ENCODE assay signal across 8 cellular contexts in genomic region chr9:74887041-74887980, GRCh38. TPM values are rescaled to one million over a fixed set of nuclear protein-coding genes. Genes with fewer than 3 reads are reported as not detected.
A peak's percentile ranks its signal among the peaks of the same experiment; 100 is the strongest.
DNase-seq lines count a peak whose midpoint lies in the region; ATAC-seq and TF ChIP-seq lines count a peak whose summit lies in the region.

A gene with protein sequence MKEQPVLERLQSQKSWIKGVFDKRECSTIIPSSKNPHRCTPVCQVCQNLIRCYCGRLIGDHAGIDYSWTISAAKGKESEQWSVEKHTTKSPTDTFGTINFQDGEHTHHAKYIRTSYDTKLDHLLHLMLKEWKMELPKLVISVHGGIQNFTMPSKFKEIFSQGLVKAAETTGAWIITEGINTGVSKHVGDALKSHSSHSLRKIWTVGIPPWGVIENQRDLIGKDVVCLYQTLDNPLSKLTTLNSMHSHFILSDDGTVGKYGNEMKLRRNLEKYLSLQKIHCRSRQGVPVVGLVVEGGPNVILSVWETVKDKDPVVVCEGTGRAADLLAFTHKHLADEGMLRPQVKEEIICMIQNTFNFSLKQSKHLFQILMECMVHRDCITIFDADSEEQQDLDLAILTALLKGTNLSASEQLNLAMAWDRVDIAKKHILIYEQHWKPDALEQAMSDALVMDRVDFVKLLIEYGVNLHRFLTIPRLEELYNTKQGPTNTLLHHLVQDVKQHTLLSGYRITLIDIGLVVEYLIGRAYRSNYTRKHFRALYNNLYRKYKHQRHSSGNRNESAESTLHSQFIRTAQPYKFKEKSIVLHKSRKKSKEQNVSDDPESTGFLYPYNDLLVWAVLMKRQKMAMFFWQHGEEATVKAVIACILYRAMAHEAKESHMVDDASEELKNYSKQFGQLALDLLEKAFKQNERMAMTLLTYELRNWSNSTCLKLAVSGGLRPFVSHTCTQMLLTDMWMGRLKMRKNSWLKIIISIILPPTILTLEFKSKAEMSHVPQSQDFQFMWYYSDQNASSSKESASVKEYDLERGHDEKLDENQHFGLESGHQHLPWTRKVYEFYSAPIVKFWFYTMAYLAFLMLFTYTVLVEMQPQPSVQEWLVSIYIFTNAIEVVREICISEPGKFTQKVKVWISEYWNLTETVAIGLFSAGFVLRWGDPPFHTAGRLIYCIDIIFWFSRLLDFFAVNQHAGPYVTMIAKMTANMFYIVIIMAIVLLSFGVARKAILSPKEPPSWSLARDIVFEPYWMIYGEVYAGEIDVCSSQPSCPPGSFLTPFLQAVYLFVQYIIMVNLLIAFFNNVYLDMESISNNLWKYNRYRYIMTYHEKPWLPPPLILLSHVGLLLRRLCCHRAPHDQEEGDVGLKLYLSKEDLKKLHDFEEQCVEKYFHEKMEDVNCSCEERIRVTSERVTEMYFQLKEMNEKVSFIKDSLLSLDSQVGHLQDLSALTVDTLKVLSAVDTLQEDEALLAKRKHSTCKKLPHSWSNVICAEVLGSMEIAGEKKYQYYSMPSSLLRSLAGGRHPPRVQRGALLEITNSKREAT (N-terminal part only) (minus strand): TSS chr9:74887921. CDS start chr9:74887856, 65 bp downstream.

- no peaks in the 10 kb centered on the region for H4K20me1 ChIP-seq in Loucy (ENCODE audit: insufficient read depth, low read length, poor library complexity, severe bottlenecking)
- no peaks in the 10 kb centered on the region for H4K20me1 ChIP-seq in SK-N-SH (ENCODE audit: insufficient read depth)

- POLR2A ChIA-PET in SK-N-SH (lab: Yijun Ruan, JAX) = interaction anchor here (0.9 kb wide), 1 partner anchor 12 kb away, joined by 3 read pairs; no protein-coding TSS in a partner anchor

- no peaks in the 10 kb centered on the region for H3K79me2 ChIP-seq in Loucy (ENCODE audit: insufficient read depth, low read length)
- H3K79me2 ChIP-seq in SK-N-SH (ENCODE audit: insufficient read depth) = no peaks in the 10 kb centered on the region

- DNase-seq in SK-N-SH = peak; percentile 60
- peak; percentile 38 for DNase-seq in brain microvascular endothelial cell
- DNase-seq in retinal pigment epithelial cell (ENCODE audit: low read depth) = peak; percentile 30
- no peak for DNase-seq in inferior parietal cortex (ENCODE audit: extremely low spot score)

- no peak for TF ChIP-seq RAD21 in SK-N-SH (IDR thresholded peaks at IDR 0.05; ENCODE audit: low read length)

- TF ChIP-seq EP300 in SK-N-SH (IDR thresholded peaks at IDR 0.05; ENCODE audit: borderline replicate concordance in 1 of 2, low read depth in 1 of 2, low read length in 1 of 2) = no peak

- H2AFZ ChIP-seq in Loucy (ENCODE audit: low read length) = peak within 1 kb of the TSS; percentile 78
- peak within 1 kb of the TSS; percentile 85 for H2AFZ ChIP-seq in SK-N-SH (ENCODE audit: low read depth)

- H3K4me2 ChIP-seq in Loucy (ENCODE audit: low read depth, low read length, poor library complexity, severe bottlenecking) = peak within 1 kb of the TSS; percentile 68
- peak within 1 kb of the TSS; percentile 95 for H3K4me2 ChIP-seq in SK-N-SH

- H3F3A ChIP-seq in Loucy (ENCODE audit: low read depth) (no peaks in the 10 kb centered on the region), SK-N-SH (replicated peaks; ENCODE audit: insufficient read depth) (no peaks in the 10 kb centered on the region)

- in situ Hi-C loops in brain microvascular endothelial cell (cut with HindIII; ENCODE audit: low pct_ligation_motif_present, low sequenced_read_pairs) = no loop called here

- no peaks in the 10 kb centered on the region for H3K9me2 ChIP-seq in Loucy (replicated peaks; ENCODE audit: low read depth, low read length)
- H3K9me2 ChIP-seq in SK-N-SH = no peaks in the 10 kb centered on the region

- H3K9me3 ChIP-seq in Loucy (ENCODE audit: insufficient read depth, low read depth, low read length) (no peaks in the 10 kb centered on the region), SK-N-SH (no peaks in the 10 kb centered on the region), iPS-15b (ENCODE audit: control insufficient read depth, insufficient read depth, low read length) (no peaks in the 10 kb centered on the region)

- H3K27me3 ChIP-seq in Loucy (ENCODE audit: insufficient read depth, low read length, poor library complexity, severe bottlenecking) (no peaks in the 10 kb centered on the region), SK-N-SH (ENCODE audit: insufficient read depth) (no peaks in the 10 kb centered on the region; the same call in 1 of the 2 replicates), brain microvascular endothelial cell (replicated peaks) (no peaks in the 10 kb centered on the region), iPS-15b (ENCODE audit: control insufficient read depth, insufficient read depth, low read length) (no peaks in the 10 kb centered on the region)

- H3K4me1 ChIP-seq in Loucy (ENCODE audit: insufficient read depth, low read length, poor library complexity, severe bottlenecking) (no peaks in the 10 kb centered on the region), SK-N-SH (ENCODE audit: control insufficient read depth in 1 of 2, insufficient read depth in 2 of 2, low read depth in 1 of 2, low read length in 1 of 2) (peaks cover 0 to 8% of the 10 kb centered on the region in 2 experiments; a peak in 1 of 4 replicates), iPS-15b (ENCODE audit: control insufficient read depth, insufficient read depth, low read length) (no peaks in the 10 kb centered on the region)

- H3K4me3 ChIP-seq in GM08714 (ENCODE audit: low read length) = peak within 1 kb of the TSS; percentile 35; the same call in 1 of the 2 replicates
- H3K4me3 ChIP-seq in Loucy (ENCODE audit: low read length, poor library complexity, severe bottlenecking) = peak within 1 kb of the TSS; percentile 68
- peak within 1 kb of the TSS; percentile 50 to 68 for H3K4me3 ChIP-seq in SK-N-SH (ENCODE audit: low read depth in 2 of 2, low read length in 1 of 2)
- H3K4me3 ChIP-seq in brain microvascular endothelial cell (ENCODE audit: low read depth, low read length) = peak within 1 kb of the TSS; percentile 71
- peak within 1 kb of the TSS; percentile 77 for H3K4me3 ChIP-seq in iPS-15b (ENCODE audit: low read depth, low read length)
- H3K4me3 ChIP-seq in retinal pigment epithelial cell (ENCODE audit: low read length) = peak within 1 kb of the TSS; percentile 69

- no peaks in the 10 kb centered on the region for H3K36me3 ChIP-seq in Loucy (ENCODE audit: insufficient read depth, low read length)
- no peaks in the 10 kb centered on the region for H3K36me3 ChIP-seq in SK-N-SH (replicated peaks in 1 of 2; ENCODE audit: control insufficient read depth in 1 of 2, insufficient read depth in 2 of 2, low read length in 1 of 2)
- no peaks in the 10 kb centered on the region for H3K36me3 ChIP-seq in brain microvascular endothelial cell (replicated peaks)
- H3K36me3 ChIP-seq in iPS-15b (ENCODE audit: control insufficient read depth, insufficient read depth, low read length) = no peaks in the 10 kb centered on the region

- CTCF ChIA-PET in SK-N-SH (lab: Yijun Ruan, JAX) = interaction anchor here (0.7 to 1.1 kb wide), 3 partner anchors 10 to 65 kb away, joined by 3 to 5 read pairs (median 3); partner anchors contain the start of gene C9orf40

- peak within 1 kb of the TSS; percentile 47 for H3K9ac ChIP-seq in Loucy (ENCODE audit: low read depth, low read length, poor library complexity, severe bottlenecking)
- H3K9ac ChIP-seq in SK-N-SH = no peak within 1 kb of the TSS
- peak within 1 kb of the TSS; percentile 57 for H3K9ac ChIP-seq in iPS-15b (ENCODE audit: low read depth, low read length)

- TF ChIP-seq CTCF in Loucy (conservative IDR thresholded peaks at IDR 0.05; ENCODE audit: low read length) (no peak), SK-N-SH (IDR thresholded peaks at IDR 0.05) (no peak), brain microvascular endothelial cell (IDR thresholded peaks at IDR 0.05; ENCODE audit: low read depth, low read length, missing control alignments) (no peak), retinal pigment epithelial cell (conservative IDR thresholded peaks at IDR 0.05; ENCODE audit: low read depth, low read length) (no peak)

- no peak for ATAC-seq in HG03460 (IDR thresholded peaks at IDR 0.05; ENCODE audit: unreplicated experiment)

- no peak within 1 kb of the TSS for H3K27ac ChIP-seq in SK-N-SH (ENCODE audit: low read depth in 2 of 2, low read length in 1 of 2)
- no peak within 1 kb of the TSS for H3K27ac ChIP-seq in brain microvascular endothelial cell

- WGBS in SK-N-SH (ENCODE audit: low lambda C conversion rate) = 10% methylated on average over 29 of the region's 64 CpGs

TF ChIP-seq in SK-N-SH, 30 proteins besides CTCF, POLR2A, EP300 and RAD21 (continues in another document):
- TF ChIP-seq TAF1 (IDR thresholded peaks at IDR 0.05; ENCODE audit: borderline replicate concordance, low read depth, low read length) (no peak), FOXJ3 (CRISPR knock-in tag; IDR thresholded peaks at IDR 0.05) (no peak), NFIC (IDR thresholded peaks at IDR 0.05; ENCODE audit: borderline replicate concordance) (no peak), ELF1 (IDR thresholded peaks at IDR 0.05) (no peak), RXRA (IDR thresholded peaks at IDR 0.05; ENCODE audit: borderline replicate concordance, low read depth) (no peak), MXI1 (IDR thresholded peaks at IDR 0.05; ENCODE audit: low read depth, low read length) (no peak)
- TF ChIP-seq, protein P1, sequence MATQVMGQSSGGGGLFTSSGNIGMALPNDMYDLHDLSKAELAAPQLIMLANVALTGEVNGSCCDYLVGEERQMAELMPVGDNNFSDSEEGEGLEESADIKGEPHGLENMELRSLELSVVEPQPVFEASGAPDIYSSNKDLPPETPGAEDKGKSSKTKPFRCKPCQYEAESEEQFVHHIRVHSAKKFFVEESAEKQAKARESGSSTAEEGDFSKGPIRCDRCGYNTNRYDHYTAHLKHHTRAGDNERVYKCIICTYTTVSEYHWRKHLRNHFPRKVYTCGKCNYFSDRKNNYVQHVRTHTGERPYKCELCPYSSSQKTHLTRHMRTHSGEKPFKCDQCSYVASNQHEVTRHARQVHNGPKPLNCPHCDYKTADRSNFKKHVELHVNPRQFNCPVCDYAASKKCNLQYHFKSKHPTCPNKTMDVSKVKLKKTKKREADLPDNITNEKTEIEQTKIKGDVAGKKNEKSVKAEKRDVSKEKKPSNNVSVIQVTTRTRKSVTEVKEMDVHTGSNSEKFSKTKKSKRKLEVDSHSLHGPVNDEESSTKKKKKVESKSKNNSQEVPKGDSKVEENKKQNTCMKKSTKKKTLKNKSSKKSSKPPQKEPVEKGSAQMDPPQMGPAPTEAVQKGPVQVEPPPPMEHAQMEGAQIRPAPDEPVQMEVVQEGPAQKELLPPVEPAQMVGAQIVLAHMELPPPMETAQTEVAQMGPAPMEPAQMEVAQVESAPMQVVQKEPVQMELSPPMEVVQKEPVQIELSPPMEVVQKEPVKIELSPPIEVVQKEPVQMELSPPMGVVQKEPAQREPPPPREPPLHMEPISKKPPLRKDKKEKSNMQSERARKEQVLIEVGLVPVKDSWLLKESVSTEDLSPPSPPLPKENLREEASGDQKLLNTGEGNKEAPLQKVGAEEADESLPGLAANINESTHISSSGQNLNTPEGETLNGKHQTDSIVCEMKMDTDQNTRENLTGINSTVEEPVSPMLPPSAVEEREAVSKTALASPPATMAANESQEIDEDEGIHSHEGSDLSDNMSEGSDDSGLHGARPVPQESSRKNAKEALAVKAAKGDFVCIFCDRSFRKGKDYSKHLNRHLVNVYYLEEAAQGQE (IDR thresholded peaks at IDR 0.05; ENCODE audit: low read depth, low read length) = no peak

RNA-seq across cellular contexts. Expression of the gene that starts here (rescaled TPM):
- 0.03 and 0.08 TPM in 2 replicates for polyA plus RNA-seq in SK-N-SH (2012; rRNA removed)
- polyA plus RNA-seq in SK-N-SH (2012; cell fraction: cytosol; rRNA removed) = 0.08 and 0.09 TPM in 2 replicates
- 0.06 and 0.12 TPM in 2 replicates for polyA plus RNA-seq in SK-N-SH (2012; cell fraction: nucleus; rRNA removed)

Comparison
In these comparisons a context has a peak if more than half of its experiments do, and no peak if none do; other contexts are left out.
1. Peak in DNase-seq, H3K4me3 ChIP-seq and H3K4me2 ChIP-seq in SK-N-SH; RNA of the gene not detected or under 1 TPM.